Comparison of ENCODE assay signal across 2 cellular contexts in the genomic region with DNA sequence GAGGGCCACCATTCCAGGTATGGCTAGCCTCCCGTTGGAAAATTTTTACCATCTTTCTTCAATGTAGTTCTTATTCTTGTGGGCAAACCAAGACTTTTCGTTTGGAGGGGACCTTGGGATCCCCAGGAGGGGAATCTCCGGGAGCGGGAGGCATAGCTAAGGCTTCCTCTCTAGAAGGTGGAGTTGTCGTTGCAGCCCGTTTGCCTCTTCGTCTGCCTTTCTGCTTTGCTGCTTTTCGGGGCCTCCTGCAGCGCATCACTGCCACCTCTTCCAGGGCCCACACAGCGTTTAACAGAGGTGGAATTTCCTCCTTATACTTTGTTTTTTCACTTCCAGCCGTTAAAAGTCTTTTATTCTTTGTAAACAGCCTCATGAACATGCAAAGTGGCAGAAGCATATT.
TF ChIP-seq lines count a peak whose summit lies in the region.

No MANE protein-coding gene starts in this region.

TF ChIP-seq in IMR-90, 13 proteins besides CTCF, POLR2A, EP300 and RAD21:
- TF ChIP-seq MXI1 (IDR thresholded peaks at IDR 0.05; ENCODE audit: borderline replicate concordance, low read depth, low read length) (no peak), RFX5 (IDR thresholded peaks at IDR 0.05; ENCODE audit: low read depth, low read length) (no peak), CEBPB (IDR thresholded peaks at IDR 0.05; ENCODE audit: low read depth, low read length) (no peak), RCOR1 (IDR thresholded peaks at IDR 0.05; ENCODE audit: insufficient replicate concordance, low read length) (no peak), CHD1 (IDR thresholded peaks at IDR 0.05; ENCODE audit: low read depth, low read length) (no peak), MAFK (IDR thresholded peaks at IDR 0.05; ENCODE audit: low read depth, low read length) (no peak), SMC3 (IDR thresholded peaks at IDR 0.05; ENCODE audit: low read depth, low read length) (no peak), BHLHE40 (IDR thresholded peaks at IDR 0.05; ENCODE audit: low read depth, low read length) (no peak)
- TF ChIP-seq, protein P1, sequence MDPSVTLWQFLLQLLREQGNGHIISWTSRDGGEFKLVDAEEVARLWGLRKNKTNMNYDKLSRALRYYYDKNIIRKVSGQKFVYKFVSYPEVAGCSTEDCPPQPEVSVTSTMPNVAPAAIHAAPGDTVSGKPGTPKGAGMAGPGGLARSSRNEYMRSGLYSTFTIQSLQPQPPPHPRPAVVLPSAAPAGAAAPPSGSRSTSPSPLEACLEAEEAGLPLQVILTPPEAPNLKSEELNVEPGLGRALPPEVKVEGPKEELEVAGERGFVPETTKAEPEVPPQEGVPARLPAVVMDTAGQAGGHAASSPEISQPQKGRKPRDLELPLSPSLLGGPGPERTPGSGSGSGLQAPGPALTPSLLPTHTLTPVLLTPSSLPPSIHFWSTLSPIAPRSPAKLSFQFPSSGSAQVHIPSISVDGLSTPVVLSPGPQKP (IDR thresholded peaks at IDR 0.05; ENCODE audit: borderline replicate concordance, low read depth, low read length) = no peak

TF ChIP-seq in HEK293T, 16 proteins besides CTCF, POLR2A, EP300 and RAD21:
- no peak for TF ChIP-seq FOXM1 (IDR thresholded peaks at IDR 0.05; ENCODE audit: borderline replicate concordance)
- TF ChIP-seq, protein P2, sequence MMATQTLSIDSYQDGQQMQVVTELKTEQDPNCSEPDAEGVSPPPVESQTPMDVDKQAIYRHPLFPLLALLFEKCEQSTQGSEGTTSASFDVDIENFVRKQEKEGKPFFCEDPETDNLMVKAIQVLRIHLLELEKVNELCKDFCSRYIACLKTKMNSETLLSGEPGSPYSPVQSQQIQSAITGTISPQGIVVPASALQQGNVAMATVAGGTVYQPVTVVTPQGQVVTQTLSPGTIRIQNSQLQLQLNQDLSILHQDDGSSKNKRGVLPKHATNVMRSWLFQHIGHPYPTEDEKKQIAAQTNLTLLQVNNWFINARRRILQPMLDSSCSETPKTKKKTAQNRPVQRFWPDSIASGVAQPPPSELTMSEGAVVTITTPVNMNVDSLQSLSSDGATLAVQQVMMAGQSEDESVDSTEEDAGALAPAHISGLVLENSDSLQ (IDR thresholded peaks at IDR 0.05) = no peak
- no peak for TF ChIP-seq BHLHE40 (IDR thresholded peaks at IDR 0.05; ENCODE audit: borderline replicate concordance)
- no peak for TF ChIP-seq TARDBP (IDR thresholded peaks at IDR 0.05)
- TF ChIP-seq HDGF (IDR thresholded peaks at IDR 0.05; ENCODE audit: borderline replicate concordance) = no peak
- no peak for TF ChIP-seq ZNF384 (IDR thresholded peaks at IDR 0.05)
- no peak for TF ChIP-seq FOXK2 (IDR thresholded peaks at IDR 0.05)
- TF ChIP-seq L3MBTL2 (conservative IDR thresholded peaks at IDR 0.05) = no peak
- no peak for TF ChIP-seq FOXA1 (IDR thresholded peaks at IDR 0.05)
